Comparison of ENCODE assay signal across 14 cellular contexts in genomic region chr3:181998828-181999227, GRCh38.
"Had no signal": no experiment of that assay in that cellular context is flagged by ENCODE, and none has a peak within 500 bp of the region (broad histone marks: within the 10 kb centered on the region; RNA-seq: fewer than 3 reads in every experiment).

No MANE protein-coding gene starts in this region.

- FAIRE-seq: kidney had no signal

- ATAC-seq: effector memory CD8-positive, alpha-beta T cell; left ventricle myocardium superior; stimulated activated naive CD8-positive, alpha-beta T cell treated with anti-CD3 and anti-CD28 coated beads, Interleukin-15, Interleukin-2, amounts not matched to agents 100 U/mL and 50 U/mL, for 24 hours had no signal

- H3K4me3 ChIP-seq: upper lobe of left lung had no signal

- H3K27me3 ChIP-seq: upper lobe of left lung had no signal

- H3K36me3 ChIP-seq: upper lobe of left lung had no signal

- H3K9me3 ChIP-seq: upper lobe of left lung had no signal

- H3K27ac ChIP-seq: epithelial cell of prostate, upper lobe of left lung had no signal

- DNase-seq: activated effector memory CD4-positive, alpha-beta T cell treated with Interleukin-2 at 50 U/mL for 16 hours; activated T-cell treated with anti-CD3 and anti-CD28 coated beads, Interleukin-2, amount 50 U/mL, for 24 hours; central memory CD4-positive, alpha-beta T cell; cortex of kidney; effector memory CD8-positive, alpha-beta T cell; kidney; left ventricle myocardium superior; mesenchymal stem cell; stimulated activated CD4-positive, alpha-beta T cell treated with anti-CD3 and anti-CD28 coated beads, Interleukin-12 subunit alpha, Interleukin-12 subunit beta, amount 100 ng/mL, for 4 hours; stimulated activated CD4-positive, alpha-beta T cell treated with anti-CD3 and anti-CD28 coated beads, Interleukin-2, amount 100 ng/mL, for 48 hours; stimulated activated CD8-positive, alpha-beta memory T cell treated with anti-CD3 and anti-CD28 coated beads, Interleukin-4, amount 100 ng/mL, for 48 hours; stimulated activated naive CD8-positive, alpha-beta T cell treated with anti-CD3 and anti-CD28 coated beads, Interleukin-15, Interleukin-2, amounts not matched to agents 100 U/mL and 50 U/mL, for 24 hours; upper lobe of left lung had no signal

- H3K4me1 ChIP-seq: upper lobe of left lung had no signal
